Comparison of ENCODE assay signal across 8 cellular contexts in genomic region chr19:47157455-47158321, GRCh38. TPM values are rescaled to one million over a fixed set of nuclear protein-coding genes. Genes with fewer than 3 reads are reported as not detected.
DNase-seq lines count a peak whose midpoint lies in the region; ATAC-seq and TF ChIP-seq lines count a peak whose summit lies in the region.

No MANE protein-coding gene starts in this region.

- no peak overlapping the region for H3K4me3 ChIP-seq in liver (ENCODE audit: low read depth in 1 of 3, low read length in 3 of 3)
- H3K4me3 ChIP-seq in suprapubic skin: peak overlapping the region; percentile 4

- DNase-seq in activated T-cell treated with anti-CD3 and anti-CD28 coated beads for 1 hour (ENCODE audit: low read depth) (peak; percentile 33), activated T-cell treated with anti-CD3 and anti-CD28 coated beads for 4 hours (no peak), T-helper 22 cell (ENCODE audit: low read depth) (peak; percentile 12), dermis microvascular lymphatic vessel endothelial cell (ENCODE audit: low read depth in 2 of 2) (peak; percentile 80 to 94), suprapubic skin (ENCODE audit: low spot score in 2 of 2) (peak; percentile 68 to 79), NCI-H1105 (lab: John Stamatoyannopoulos, UW) (no peak)

- no peak for TF ChIP-seq POLR2A in suprapubic skin (IDR thresholded peaks at IDR 0.05)

- no peak for TF ChIP-seq RAD21 in liver (IDR thresholded peaks at IDR 0.05)

- ATAC-seq in HG02973 (IDR thresholded peaks at IDR 0.05; ENCODE audit: unreplicated experiment): no peak

- 67% methylated on average over 10 of the region's 10 CpGs for WGBS in liver
- WGBS in suprapubic skin: 30% methylated on average over 9 of the region's 10 CpGs

- peak overlapping the region in 1 of 2 donors; percentile 6 for H3K27ac ChIP-seq in liver (ENCODE audit: low read depth in 1 of 2, low read length in 2 of 2)
- peak overlapping the region; percentile 81 for H3K27ac ChIP-seq in suprapubic skin

- H3K27me3 ChIP-seq in liver (ENCODE audit: control insufficient read depth in 4 of 4, insufficient read depth in 4 of 4, low read length in 3 of 4) (no peaks in the 10 kb centered on the region), suprapubic skin (no peaks in the 10 kb centered on the region)

- H3K9me3 ChIP-seq in liver (ENCODE audit: control insufficient read depth in 4 of 4, low read length in 3 of 4) (no peaks in the 10 kb centered on the region), suprapubic skin (no peaks in the 10 kb centered on the region)

- H3K4me1 ChIP-seq in liver (ENCODE audit: control insufficient read depth in 4 of 4, insufficient read depth in 4 of 4, low read length in 3 of 4) (peaks cover 2 to 7% (median 6%) of the 10 kb centered on the region in 4 donors), suprapubic skin (peaks cover 63% of the 10 kb centered on the region)

- no peak for TF ChIP-seq EP300 in suprapubic skin (IDR thresholded peaks at IDR 0.05)

- H3K36me3 ChIP-seq in liver (ENCODE audit: control insufficient read depth in 4 of 4, insufficient read depth in 3 of 4, low read depth in 1 of 4, low read length in 3 of 4) (peaks cover 5 to 25% (median 15%) of the 10 kb centered on the region in 4 donors), suprapubic skin (peaks cover 22% of the 10 kb centered on the region)

- H3K9ac ChIP-seq in liver (ENCODE audit: low read depth in 1 of 2, low read length in 2 of 2): peak overlapping the region in 1 of 2 donors; percentile 13

- no peak for TF ChIP-seq CTCF in liver (IDR thresholded peaks at IDR 0.05; ENCODE audit: low read depth, low read length, missing input control)
- no peak for TF ChIP-seq CTCF in suprapubic skin (IDR thresholded peaks at IDR 0.05)

TF ChIP-seq in liver, 16 proteins besides CTCF, POLR2A, EP300 and RAD21:
- TF ChIP-seq FOXA2 (IDR thresholded peaks at IDR 0.05) (no peak), ATF3 (IDR thresholded peaks at IDR 0.05) (no peak), TAF1 (conservative IDR thresholded peaks at IDR 0.05) (no peak), FOXA1 (IDR thresholded peaks at IDR 0.05) (no peak), RXRA (IDR thresholded peaks at IDR 0.05) (peak in 1 of 2 donors; percentile 11), GABPA (IDR thresholded peaks at IDR 0.05 in 1 of 2, conservative IDR thresholded peaks at IDR 0.05 in 1 of 2) (peak; percentile 39 to 42), SP1 (IDR thresholded peaks at IDR 0.05) (peak; percentile 19), NR2F2 (IDR thresholded peaks at IDR 0.05) (peak; percentile 46)

RNA-seq across cellular contexts. Expression of gene SAE1, which starts 27.1 kb away (rescaled TPM):
- total RNA-seq in dermis microvascular lymphatic vessel endothelial cell (139 and 164 TPM in 2 replicates), liver (10 to 100 TPM; 22.3 to 31.8 TPM), suprapubic skin (10 to 100 TPM; 22.4 to 51.9 (median 44.7) TPM)
- polyA plus RNA-seq in liver: 10 to 100 TPM; 19.0 to 31.7 TPM

RNA-seq across cellular contexts. Expression of gene ZC3H4, which starts 44.1 kb away (rescaled TPM):
- total RNA-seq in dermis microvascular lymphatic vessel endothelial cell (7.8 and 8.6 TPM in 2 replicates), liver (10 to 100 TPM in 1 of 2 donors, 1 to 10 TPM in 1; 7.7 to 11.8 TPM), suprapubic skin (10 to 100 TPM; 24.2 to 42.8 (median 31.7) TPM)
- 1 to 10 TPM; 2.9 to 4.8 TPM for polyA plus RNA-seq in liver

Comparison
In these comparisons a context has a peak if more than half of its experiments do, and no peak if none do; other contexts are left out.
1. DNase-seq: peak in activated T-cell treated with anti-CD3 and anti-CD28 coated beads for 1 hour (single experiment), T-helper 22 cell (single experiment), dermis microvascular lymphatic vessel endothelial cell (2 of 2) and suprapubic skin (2 of 2); none in activated T-cell treated with anti-CD3 and anti-CD28 coated beads for 4 hours (single experiment) and NCI-H1105 (single experiment).